In genomic region chr9:77277719-77278118, GRCh38 we compare ENCODE assay signal across 24 cellular contexts.
"Had no signal": no experiment of that assay in that cellular context is flagged by ENCODE, and none has a peak within 500 bp of the region (broad histone marks: within the 10 kb centered on the region; RNA-seq: fewer than 3 reads in every experiment).

No MANE protein-coding gene starts in this region.

- H3K4me3 ChIP-seq: stomach, suprapubic skin, testis, thoracic aorta, thyroid gland, tibial artery, tibial nerve, transverse colon, upper lobe of left lung, upper lobe of right lung, uterus, vagina had no signal

- DNase-seq: stimulated activated CD4-positive, alpha-beta T cell treated with anti-CD3 and anti-CD28 coated beads, Interleukin-2, amount 100 ng/mL, for 48 hours; stimulated activated CD4-positive, alpha-beta T cell treated with anti-CD3 and anti-CD28 coated beads, Interleukin-4, amount 100 ng/mL, for 1 hour; stimulated activated CD4-positive, alpha-beta T cell treated with anti-CD3 and anti-CD28 coated beads, Interleukin-4, amount 100 ng/mL, for 24 hours; stimulated activated CD4-positive, alpha-beta T cell treated with anti-CD3 and anti-CD28 coated beads, Interleukin-4, amount 100 ng/mL, for 4 hours; stimulated activated CD8-positive, alpha-beta memory T cell treated with anti-CD3 and anti-CD28 coated beads, Interleukin-4, amount 100 ng/mL, for 48 hours; stimulated activated naive B cell treated with anti-CD40 and anti-IgM and Interleukin-4, amounts not matched to agents 10 μg/mL and 1 μg/mL and 100 μg/mL, for 72 hours; stimulated activated naive CD4-positive, alpha-beta T cell; stimulated activated naive CD4-positive, alpha-beta T cell treated with Interleukin-2 at 50 U/mL for 16 hours; stimulated activated naive CD8-positive, alpha-beta T cell treated with anti-CD3 and anti-CD28 coated beads, Interleukin-15, amount 100 ng/mL, for 72 hours; stimulated activated naive CD8-positive, alpha-beta T cell treated with anti-CD3 and anti-CD28 coated beads, Interleukin-15, Interleukin-2, amounts not matched to agents 100 U/mL and 50 U/mL, for 24 hours; stomach; substantia nigra; testis; thyroid gland; tibial artery; transverse colon; trophoblast cell; upper lobe of right lung; uterus had no signal

- H3K9me3 ChIP-seq: stomach, suprapubic skin, testis, thoracic aorta, thyroid gland, tibial artery, tibial nerve, transverse colon, upper lobe of left lung, upper lobe of right lung, uterus, vagina had no signal

- H3K4me1 ChIP-seq: stomach, suprapubic skin, testis, thyroid gland, tibial artery, tibial nerve, transverse colon, upper lobe of left lung, upper lobe of right lung, uterus, vagina had no signal

- H3K27me3 ChIP-seq: stomach, suprapubic skin, testis, thyroid gland, tibial artery, tibial nerve, transverse colon, upper lobe of left lung, upper lobe of right lung, uterus, vagina had no signal

- H3K27ac ChIP-seq: stomach, suprapubic skin, testis, thoracic aorta, thyroid gland, tibial artery, tibial nerve, transverse colon, upper lobe of left lung, upper lobe of right lung, uterus, vagina had no signal

- H3K36me3 ChIP-seq: uterus had no signal
